Comparison of ENCODE assay signal across 8 cellular contexts in the genomic region with DNA sequence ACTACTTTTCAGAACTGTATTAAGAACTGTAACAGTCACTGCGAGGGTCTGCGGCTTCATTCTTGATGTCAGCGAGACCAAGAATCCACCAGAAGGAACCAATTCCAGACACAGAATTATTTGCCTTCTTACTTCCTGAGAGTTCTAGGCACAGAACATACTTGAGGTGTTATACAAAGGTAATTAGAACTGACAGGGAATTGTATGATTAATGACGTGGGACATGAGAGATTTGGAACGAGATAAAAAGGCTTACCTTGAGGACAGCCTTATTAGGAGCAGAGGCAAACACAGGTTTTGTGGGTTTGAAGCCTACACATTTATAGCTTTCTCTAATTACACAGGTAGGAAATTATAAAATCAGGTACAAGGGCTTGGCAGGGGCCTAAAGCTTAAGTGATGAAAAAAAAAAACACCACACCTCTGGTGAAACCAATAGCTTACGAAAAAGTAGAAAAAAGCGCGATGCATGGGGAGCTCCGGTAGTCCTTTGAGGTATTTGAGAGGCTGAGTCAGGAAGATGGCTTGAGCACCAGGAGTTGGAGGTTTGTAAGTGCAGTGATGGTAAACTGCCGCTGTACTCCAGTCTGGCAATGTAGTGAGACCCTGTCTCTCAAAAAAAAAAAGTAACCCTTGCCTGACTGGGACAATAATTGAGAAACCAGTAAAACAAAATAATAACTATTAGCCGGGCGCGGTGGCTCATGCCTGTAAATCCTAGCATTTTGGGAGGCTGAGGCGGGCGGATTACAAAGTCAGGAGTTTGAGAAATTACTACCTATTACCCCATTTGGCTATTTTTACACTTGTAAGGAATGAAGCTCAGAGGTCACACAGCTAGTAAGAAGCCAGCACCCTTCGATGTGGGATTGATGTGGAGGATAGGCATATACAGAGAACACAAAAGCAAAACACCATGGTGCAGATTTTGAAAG. TPM values are rescaled to one million over a fixed set of nuclear protein-coding genes. Genes with fewer than 3 reads are reported as not detected.
A peak's percentile ranks its signal among the peaks of the same experiment; 100 is the strongest.
DNase-seq lines count a peak whose midpoint lies in the region; ATAC-seq and TF ChIP-seq lines count a peak whose summit lies in the region.

No MANE protein-coding gene starts in this region.

- no TSS peak for BruUV-seq in Panc1 (replicated peaks; lab: Mats Ljungman, UMichigan)

- peaks cover 19% of the 10 kb centered on the region for H3K79me2 ChIP-seq in osteoblast (ENCODE audit: insufficient read depth, low read length)

- H3K36me3 ChIP-seq in Panc1 (ENCODE audit: control insufficient read depth, insufficient read depth, low read length) (no peaks in the 10 kb centered on the region), duodenal mucosa (ENCODE audit: control insufficient read depth in 1 of 2, insufficient read depth in 2 of 2, low read length in 2 of 2) (no peaks in the 10 kb centered on the region), osteoblast (ENCODE audit: insufficient read depth, low read length) (no peaks in the 10 kb centered on the region)

- H3K9me3 ChIP-seq in Panc1 (ENCODE audit: control insufficient read depth, insufficient read depth, low read depth, low read length) (no peaks in the 10 kb centered on the region), duodenal mucosa (ENCODE audit: control insufficient read depth in 1 of 2, low read length in 2 of 2) (no peaks in the 10 kb centered on the region), osteoblast (ENCODE audit: low read depth, low read length) (no peaks in the 10 kb centered on the region)

- DNase-seq in GM12865 (ENCODE audit: low read depth) = no peak
- DNase-seq in Panc1 (ENCODE audit: low read depth, low spot score) = no peak
- DNase-seq in osteoblast (ENCODE audit: insufficient read length, low spot score, missing footprints) = peak; percentile 77
- no peak for DNase-seq in KG1 (lab: John Stamatoyannopoulos, UW)
- DNase-seq in posterior vena cava (ENCODE audit: low spot score) = no peak

- intact Hi-C loops in Panc1 (cut with micrococcal nuclease; ENCODE audit: unreplicated experiment) = no loop called here
- intact Hi-C loops in posterior vena cava (cut with DNase I) = no loop called here

- no peak for ATAC-seq in Panc1
- no peak for ATAC-seq in esophagus mucosa
- no peak for ATAC-seq in HG03469 (IDR thresholded peaks at IDR 0.05; ENCODE audit: unreplicated experiment)

- H3K4me3 ChIP-seq in GM12865 (ENCODE audit: low read depth, low read length) = peak overlapping the region; percentile 81
- H3K4me3 ChIP-seq in Panc1 (ENCODE audit: low read depth in 2 of 2, low read length in 2 of 2) = peak overlapping the region; percentile 54 to 67
- peak overlapping the region; percentile 69 to 78 for H3K4me3 ChIP-seq in duodenal mucosa (ENCODE audit: low read depth in 1 of 2, low read length in 2 of 2)
- peak overlapping the region; percentile 88 for H3K4me3 ChIP-seq in osteoblast (ENCODE audit: insufficient read depth, low read length)

- peak overlapping the region; percentile 81 for H3K4me2 ChIP-seq in osteoblast (ENCODE audit: insufficient read depth, low read length)

- H3K4me1 ChIP-seq in Panc1 (ENCODE audit: control insufficient read depth, insufficient read depth, low read length) (peaks cover 4% of the 10 kb centered on the region; the same call in 1 of the 2 replicates), duodenal mucosa (ENCODE audit: control insufficient read depth in 1 of 2, insufficient read depth in 2 of 2, low read length in 2 of 2) (peaks cover 15 to 16% of the 10 kb centered on the region in 2 donors), osteoblast (ENCODE audit: insufficient read depth, low read length) (peaks cover 17% of the 10 kb centered on the region)

- peak overlapping the region; percentile 74 to 89 for H3K9ac ChIP-seq in duodenal mucosa (ENCODE audit: low read depth in 1 of 2, low read length in 2 of 2)

- H2AFZ ChIP-seq in osteoblast (ENCODE audit: low read length) = peak overlapping the region; percentile 82

- POLR2A ChIA-PET in Panc1 (lab: Charles Lee) = interaction anchor here (0.5 to 0.7 kb wide), 3 partner anchors 37 to 571 kb away, joined by 3 to 7 read pairs (median 4); no protein-coding TSS in a partner anchor

- in situ Hi-C loops in Panc1 (cut with HindIII; ENCODE audit: low pct_unique_long_range_greater_than_20kb, low sequenced_read_pairs) = no loop called here

- TF ChIP-seq CTCF in GM12865 (IDR thresholded peaks at IDR 0.05; ENCODE audit: insufficient read depth, low read depth, low read length, missing control alignments) = no peak
- no peak for TF ChIP-seq CTCF in Panc1 (IDR thresholded peaks at IDR 0.05)
- no peak for TF ChIP-seq CTCF in osteoblast (IDR thresholded peaks at IDR 0.05; ENCODE audit: extremely low read depth, low read depth, low read length)

- no peaks in the 10 kb centered on the region for H4K20me1 ChIP-seq in osteoblast (ENCODE audit: insufficient read depth, low read length)

- H3K27ac ChIP-seq in Panc1 (ENCODE audit: low read length) = peak overlapping the region; percentile 88
- H3K27ac ChIP-seq in duodenal mucosa (ENCODE audit: low read depth, low read length) = peak overlapping the region; percentile 90
- peak overlapping the region; percentile 76 for H3K27ac ChIP-seq in osteoblast (ENCODE audit: low read depth, low read length)

- CTCF ChIA-PET in Panc1 (lab: Charles Lee) = no interaction called here

- H3K27me3 ChIP-seq in Panc1 (ENCODE audit: control insufficient read depth, insufficient read depth, low read length) (no peaks in the 10 kb centered on the region), duodenal mucosa (ENCODE audit: control insufficient read depth in 1 of 2, insufficient read depth in 2 of 2, low read length in 2 of 2) (no peaks in the 10 kb centered on the region), osteoblast (ENCODE audit: insufficient read depth, low read length) (no peaks in the 10 kb centered on the region)

RNA-seq across cellular contexts. Expression of gene ACOT2, which starts 0.8 kb away (rescaled TPM):
- total RNA-seq in Panc1 (2021; ENCODE audit: unreplicated experiment) (24.9 TPM), osteoblast (57.5 and 58.3 TPM in 2 replicates), esophagus mucosa (7.2 TPM), posterior vena cava (10 to 100 TPM; 52.2 to 53.8 TPM)
- polyA plus RNA-seq in Panc1 (2012; ENCODE audit: insufficient read length) = 36.6 TPM

RNA-seq across cellular contexts. Expression of gene HEATR4, which starts 9.5 kb away (rescaled TPM):
- total RNA-seq in Panc1 (2021; ENCODE audit: unreplicated experiment) (not detected), osteoblast (under 0.01 and 0.29 TPM in 2 replicates), esophagus mucosa (0.04 TPM), posterior vena cava (1 to 10 TPM in 1 of 2 donors, under 1 TPM in 1; 0.67 to 1.2 TPM)
- polyA plus RNA-seq in Panc1 (2012; ENCODE audit: insufficient read length) = not detected

RNA-seq across cellular contexts. Expression of gene ACOT4, which starts 23.5 kb away (rescaled TPM):
- total RNA-seq in Panc1 (2021; ENCODE audit: unreplicated experiment) (2.7 TPM), osteoblast (1.8 and 2.5 TPM in 2 replicates), esophagus mucosa (1.0 TPM), posterior vena cava (1 to 10 TPM in 1 of 2 donors, under 1 TPM in 1; 0.33 to 1.8 TPM)
- 2.4 TPM for polyA plus RNA-seq in Panc1 (2012; ENCODE audit: insufficient read length)

RNA-seq across cellular contexts. Expression of gene ACOT1, which starts 31.3 kb away (rescaled TPM):
- total RNA-seq in Panc1 (2021; ENCODE audit: unreplicated experiment) (6.4 TPM), osteoblast (1.4 and 58.0 TPM in 2 replicates), esophagus mucosa (2.7 TPM), posterior vena cava (10 to 100 TPM in 1 of 2 donors, 1 to 10 TPM in 1; 8.5 to 18.4 TPM)
- 3.8 TPM for polyA plus RNA-seq in Panc1 (2012; ENCODE audit: insufficient read length)

RNA-seq across cellular contexts. Expression of gene ACOT6, which starts 44.1 kb away (rescaled TPM):
- total RNA-seq in Panc1 (2021; ENCODE audit: unreplicated experiment) = not detected
- polyA plus RNA-seq in Panc1 (2012; ENCODE audit: insufficient read length) = not detected
- total RNA-seq in osteoblast = not detected in 2 replicates
- not detected for total RNA-seq in esophagus mucosa
- total RNA-seq in posterior vena cava = not detected
